Comparison of ENCODE assay signal across 28 cellular contexts in genomic region chr10:123474700-123475099, GRCh38.
"Had no signal": no experiment of that assay in that cellular context is flagged by ENCODE, and none has a peak within 500 bp of the region (broad histone marks: within the 10 kb centered on the region; RNA-seq: fewer than 3 reads in every experiment).

No MANE protein-coding gene starts in this region.

- H3K79me2 ChIP-seq: parathyroid adenoma had no signal

- H3K27ac Mint-ChIP-seq: naive thymus-derived CD4-positive, alpha-beta T cell; natural killer cell; nephron; progenitor cell of endocrine pancreas; stimulated activated effector memory CD8-positive, alpha-beta T cell treated with anti-CD3 and anti-CD28 coated beads, Interleukin-12 subunit alpha, Interleukin-12 subunit beta, amount 100 ng/mL, for 72 hours; stimulated activated naive B cell treated with anti-CD40 and anti-IgM and Interleukin-4, amounts not matched to agents 10 μg/mL and 1 μg/mL and 100 μg/mL, for 72 hours; stimulated activated naive CD8-positive, alpha-beta T cell treated with anti-CD3 and anti-CD28 coated beads, Interleukin-15, Interleukin-2, amounts not matched to agents 100 ng/mL and 50 ng/mL, for 24 hours; type B pancreatic cell had no signal

- H3K4me1 ChIP-seq: parathyroid adenoma, psoas muscle, sigmoid colon, thyroid gland, tibial nerve, upper lobe of right lung, uterus had no signal

- H3K4me1 Mint-ChIP-seq: natural killer cell; stimulated activated effector memory CD8-positive, alpha-beta T cell treated with anti-CD3 and anti-CD28 coated beads, Interleukin-12 subunit alpha, Interleukin-12 subunit beta, amount 100 ng/mL, for 72 hours; stimulated activated naive B cell treated with anti-CD40 and anti-IgM and Interleukin-4, amounts not matched to agents 10 μg/mL and 1 μg/mL and 100 μg/mL, for 72 hours had no signal

- H3K4me3 Mint-ChIP-seq: naive thymus-derived CD4-positive, alpha-beta T cell; natural killer cell; nephron; neural crest cell; stimulated activated effector memory CD8-positive, alpha-beta T cell treated with anti-CD3 and anti-CD28 coated beads, Interleukin-12 subunit alpha, Interleukin-12 subunit beta, amount 100 ng/mL, for 72 hours; stimulated activated naive B cell treated with anti-CD40 and anti-IgM and Interleukin-4, amounts not matched to agents 10 μg/mL and 1 μg/mL and 100 μg/mL, for 72 hours; stimulated activated naive CD8-positive, alpha-beta T cell treated with anti-CD3 and anti-CD28 coated beads, Interleukin-15, Interleukin-2, amounts not matched to agents 100 ng/mL and 50 ng/mL, for 24 hours; type B pancreatic cell had no signal

- H3K4me3 ChIP-seq: ovary, psoas muscle, right lobe of liver, sigmoid colon, stomach, thoracic aorta, thyroid gland, tibial nerve, upper lobe of right lung, uterus had no signal

- H3K27me3 ChIP-seq: ovary, right lobe of liver, sigmoid colon, thyroid gland, tibial nerve, upper lobe of right lung, uterus had no signal

- H3K36me3 Mint-ChIP-seq: naive thymus-derived CD4-positive, alpha-beta T cell; natural killer cell; stimulated activated effector memory CD8-positive, alpha-beta T cell treated with anti-CD3 and anti-CD28 coated beads, Interleukin-12 subunit alpha, Interleukin-12 subunit beta, amount 100 ng/mL, for 72 hours; stimulated activated naive B cell treated with anti-CD40 and anti-IgM and Interleukin-4, amounts not matched to agents 10 μg/mL and 1 μg/mL and 100 μg/mL, for 72 hours; type B pancreatic cell had no signal

- H3K9me3 ChIP-seq: ovary, psoas muscle, right lobe of liver, sigmoid colon, stomach, thoracic aorta, thyroid gland, tibial nerve, upper lobe of right lung, uterus had no signal

- H2AFZ ChIP-seq: parathyroid adenoma had no signal

- H3K27ac ChIP-seq: ovary, parathyroid adenoma, psoas muscle, right lobe of liver, sigmoid colon, stomach, thoracic aorta, thyroid gland, tibial nerve, upper lobe of right lung, uterus had no signal

- DNase-seq: naive thymus-derived CD4-positive, alpha-beta T cell; natural killer cell; occipital lobe; ovary; psoas muscle; right cardiac atrium; right lobe of liver; sigmoid colon; small intestine; stimulated activated CD4-positive, alpha-beta T cell treated with anti-CD3 and anti-CD28 coated beads, Interleukin-15, amount 100 ng/mL, for 24 hours; stimulated activated CD4-positive, alpha-beta T cell treated with anti-CD3 and anti-CD28 coated beads, Interleukin-2, amount 100 ng/mL, for 24 hours; stimulated activated CD4-positive, alpha-beta T cell treated with anti-CD3 and anti-CD28 coated beads, Interleukin-2, amount 100 ng/mL, for 48 hours; stimulated activated CD4-positive, alpha-beta T cell treated with anti-CD3 and anti-CD28 coated beads, Interleukin-4, amount 100 ng/mL, for 24 hours; stimulated activated naive B cell treated with anti-CD40 and anti-IgM and Interleukin-4, amounts not matched to agents 10 μg/mL and 1 μg/mL and 100 μg/mL, for 72 hours; stimulated activated naive CD4-positive, alpha-beta T cell treated with Interleukin-2 at 50 U/mL for 16 hours; stomach; thyroid gland; upper lobe of right lung; uterus had no signal

- H3K9ac ChIP-seq: parathyroid adenoma had no signal

- ATAC-seq: naive thymus-derived CD4-positive, alpha-beta T cell; natural killer cell; psoas muscle; right cardiac atrium; stimulated activated effector memory CD8-positive, alpha-beta T cell treated with anti-CD3 and anti-CD28 coated beads, Interleukin-12 subunit alpha, Interleukin-12 subunit beta, amount 100 ng/mL, for 72 hours; stimulated activated naive B cell treated with anti-CD40 and anti-IgM and Interleukin-4, amounts not matched to agents 10 μg/mL and 1 μg/mL and 100 μg/mL, for 72 hours; upper lobe of right lung had no signal

- H3K9me3 Mint-ChIP-seq: naive thymus-derived CD4-positive, alpha-beta T cell; natural killer cell; nephron; neural crest cell; stimulated activated effector memory CD8-positive, alpha-beta T cell treated with anti-CD3 and anti-CD28 coated beads, Interleukin-12 subunit alpha, Interleukin-12 subunit beta, amount 100 ng/mL, for 72 hours; stimulated activated naive B cell treated with anti-CD40 and anti-IgM and Interleukin-4, amounts not matched to agents 10 μg/mL and 1 μg/mL and 100 μg/mL, for 72 hours; stimulated activated naive CD8-positive, alpha-beta T cell treated with anti-CD3 and anti-CD28 coated beads, Interleukin-15, Interleukin-2, amounts not matched to agents 100 ng/mL and 50 ng/mL, for 24 hours; type B pancreatic cell had no signal

- H3K36me3 ChIP-seq: ovary, right lobe of liver, sigmoid colon, stomach, thoracic aorta, thyroid gland, tibial nerve, upper lobe of right lung, uterus had no signal
